ENCODE assay signal across 8 cellular contexts in the genomic region with DNA sequence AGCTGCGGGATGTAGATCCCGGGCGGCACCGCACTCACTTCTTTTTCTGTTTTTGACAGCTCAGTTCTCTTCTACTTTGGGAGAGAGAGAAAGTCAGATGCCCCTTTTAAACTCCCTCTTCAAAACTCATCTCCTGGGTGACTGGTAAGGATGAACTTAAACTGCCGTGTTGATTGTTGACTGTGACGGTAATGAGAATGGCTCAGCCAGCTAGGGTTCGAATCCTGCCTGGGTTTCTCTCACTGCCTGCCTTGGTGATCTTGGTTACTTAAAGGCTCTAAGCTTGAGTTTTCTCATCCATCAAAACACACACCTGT. TPM values are rescaled to one million over a fixed set of nuclear protein-coding genes. Genes with fewer than 3 reads are reported as not detected.
DNase-seq lines count a peak whose midpoint lies in the region; ATAC-seq and TF ChIP-seq lines count a peak whose summit lies in the region.

No MANE protein-coding gene starts in this region.

- H3K9ac ChIP-seq in ES-I3 (ENCODE audit: low read depth, low read length) (peak overlapping the region; percentile 76; the same call in 1 of the 2 replicates), iPS-15b (ENCODE audit: low read depth, low read length) (no peak overlapping the region)

- no peak for DNase-seq in spleen
- DNase-seq in GM13977 (ENCODE audit: low spot score) = no peak

- H3K9me3 ChIP-seq in ES-I3 (ENCODE audit: control insufficient read depth, insufficient read depth, low read length) (no peaks in the 10 kb centered on the region), iPS-15b (ENCODE audit: control insufficient read depth, insufficient read depth, low read length) (no peaks in the 10 kb centered on the region), spleen (no peaks in the 10 kb centered on the region)

- TF ChIP-seq CTCF in spleen (IDR thresholded peaks at IDR 0.05 in 8 of 11, conservative IDR thresholded peaks at IDR 0.05 in 3 of 11) = no peak
- no peak for TF ChIP-seq CTCF in GM13977 (IDR thresholded peaks at IDR 0.05; ENCODE audit: extremely low read depth, insufficient read depth, missing control alignments)

- no peak for TF ChIP-seq POLR2A in spleen (IDR thresholded peaks at IDR 0.05)

- ATAC-seq in HG02852 (IDR thresholded peaks at IDR 0.05; ENCODE audit: unreplicated experiment) = peak; percentile 2
- ATAC-seq in activated T-helper 17 cell treated with anti-CD3 and anti-CD28 coated beads, Interleukin-2, amount 50 U/mL, for 72 hours (replicated peaks) = no peak
- ATAC-seq in GM18858 (IDR thresholded peaks at IDR 0.05; ENCODE audit: unreplicated experiment) = no peak
- no peak for ATAC-seq in GM18868 (IDR thresholded peaks at IDR 0.05; ENCODE audit: unreplicated experiment)

- peaks cover 41% of the 10 kb centered on the region for H3K4me1 Mint-ChIP-seq in activated T-helper 17 cell treated with anti-CD3 and anti-CD28 coated beads, Interleukin-2, amount 50 U/mL, for 72 hours

- H3K27me3 ChIP-seq in iPS-15b (ENCODE audit: control insufficient read depth, insufficient read depth, low read length) (peaks cover 12% of the 10 kb centered on the region), spleen (replicated peaks in 1 of 7) (no peaks in the 10 kb centered on the region)

- peaks cover 16% of the 10 kb centered on the region for H3K4me1 ChIP-seq in ES-I3 (ENCODE audit: insufficient read depth, low read length)
- no peaks in the 10 kb centered on the region for H3K4me1 ChIP-seq in iPS-15b (ENCODE audit: control insufficient read depth, insufficient read depth, low read length)
- peaks cover 10 to 69% (median 24%) of the 10 kb centered on the region in 6 donors for H3K4me1 ChIP-seq in spleen

- peak overlapping the region; percentile 93 to 99 (median 96) for H3K27ac ChIP-seq in spleen

- H3K27me3 Mint-ChIP-seq in activated T-helper 17 cell treated with anti-CD3 and anti-CD28 coated beads, Interleukin-2, amount 50 U/mL, for 72 hours = no peaks in the 10 kb centered on the region

- H3K27ac Mint-ChIP-seq in activated T-helper 17 cell treated with anti-CD3 and anti-CD28 coated beads, Interleukin-2, amount 50 U/mL, for 72 hours = peak overlapping the region; percentile 94

- no peaks in the 10 kb centered on the region for H3K9me3 Mint-ChIP-seq in activated T-helper 17 cell treated with anti-CD3 and anti-CD28 coated beads, Interleukin-2, amount 50 U/mL, for 72 hours

- H3K4me3 ChIP-seq in iPS-15b (ENCODE audit: low read depth, low read length) = peak overlapping the region; percentile 76
- peak overlapping the region; percentile 66 to 98 (median 78) for H3K4me3 ChIP-seq in spleen

- in situ Hi-C loops in GM13977 (cut with MboI; ENCODE audit: low pct_unique_long_range_greater_than_20kb, low sequenced_read_pairs, unreplicated experiment) = no loop called here

- H3K36me3 ChIP-seq in ES-I3 (ENCODE audit: insufficient read depth, low read length) (no peaks in the 10 kb centered on the region), iPS-15b (ENCODE audit: control insufficient read depth, insufficient read depth, low read length) (no peaks in the 10 kb centered on the region), spleen (no peaks in the 10 kb centered on the region)

- 0 to 4% (median 1%) methylated on average over 7 of the region's 7 CpGs for WGBS in spleen, 5 donors

- H3K36me3 Mint-ChIP-seq in activated T-helper 17 cell treated with anti-CD3 and anti-CD28 coated beads, Interleukin-2, amount 50 U/mL, for 72 hours (ENCODE audit: low read depth) = no peaks in the 10 kb centered on the region

- H3K4me3 Mint-ChIP-seq in activated T-helper 17 cell treated with anti-CD3 and anti-CD28 coated beads, Interleukin-2, amount 50 U/mL, for 72 hours = peak overlapping the region; percentile 96

- intact Hi-C loops in spleen (cut with DNase I; ENCODE audit: low total_unique reads) = no loop called here

RNA-seq across cellular contexts. Expression of a gene that starts 0.7 kb away (rescaled TPM):
- total RNA-seq in activated T-helper 17 cell treated with anti-CD3 and anti-CD28 coated beads, Interleukin-2, amount 50 U/mL, for 72 hours = 1 to 10 TPM; 7.8 to 8.1 TPM
- 10 to 100 TPM; 11.3 to 25.6 (median 14.0) TPM for total RNA-seq in spleen
- polyA plus RNA-seq in spleen = 1 to 10 TPM; 3.2 to 4.3 (median 4.0) TPM
